Comparison of ENCODE assay signal across 13 cellular contexts in genomic region chr16:72590179-72590937, GRCh38.
DNase-seq lines count a peak whose midpoint lies in the region; ATAC-seq, FAIRE-seq and TF ChIP-seq lines count a peak whose summit lies in the region.
"Had no signal": no experiment of that assay in that cellular context is flagged by ENCODE, and none has a peak within 500 bp of the region (broad histone marks: within the 10 kb centered on the region; RNA-seq: fewer than 3 reads in every experiment).

No MANE protein-coding gene starts in this region.

- RAD21 ChIA-PET in GM12878 (lab: Charles Lee; ENCODE audit: unreplicated experiment): interaction anchor here (0.9 to 1.6 kb wide), 6 partner anchors 12 to 242 kb away, joined by 4 to 7 read pairs (median 4); no protein-coding TSS in a partner anchor

- CTCF ChIA-PET in GM12878 (lab: Yijun Ruan, JAX): interaction anchor here (1.0 to 1.5 kb wide), 3 partner anchors 10 to 457 kb away, joined by 3 to 4 read pairs (median 3); partner anchors contain the start of gene ZFHX3

- no peak for TF ChIP-seq RAD21 in GM12878 (IDR thresholded peaks at IDR 0.05; ENCODE audit: insufficient read depth, low read depth, low read length)

- H3K9me3 ChIP-seq in GM12878 (replicated peaks; ENCODE audit: control insufficient read depth, insufficient read depth, low read length): no peaks in the 10 kb centered on the region; the same call in 1 of the 3 replicates
- H3K9me3 ChIP-seq: gastroesophageal sphincter had no signal

- intact Hi-C loops in GM12878 (cut with micrococcal nuclease; ENCODE audit: unreplicated experiment): loop anchor here (5.0 kb wide), 1 partner anchor 67 kb away; no protein-coding TSS in a partner anchor

- peak overlapping the region; percentile 71 for H3K4me2 ChIP-seq in GM12878 (ENCODE audit: control insufficient read depth, insufficient read depth)

- peak; percentile 76 to 93; a peak in 3 of 4 replicates for TF ChIP-seq EP300 in GM12878 (IDR thresholded peaks at IDR 0.05; ENCODE audit: borderline replicate concordance in 1 of 2, control insufficient read depth in 1 of 2, low read depth in 2 of 2, low read length in 2 of 2)

- SMC1A ChIA-PET in GM12878 (lab: Charles Lee; ENCODE audit: uncharacterized antibody, unreplicated experiment): interaction anchor here (0.6 to 4.0 kb wide), 12 partner anchors 9 to 515 kb away, joined by 3 to 18 read pairs (median 4); partner anchors contain the start of gene PMFBP1

- TF ChIP-seq POLR2A in GM12878 (IDR thresholded peaks at IDR 0.05; ENCODE audit: low read depth, low read length): no peak

- 84% methylated on average over 2 of the region's 2 CpGs for WGBS in GM12878 (ENCODE audit: insufficient coverage, insufficient replicate concordance, low lambda C conversion rate, missing lambda C conversion rate)

- POLR2A ChIA-PET in GM12878 (lab: Charles Lee): interaction anchor here (1.3 kb wide), 1 partner anchor 11 kb away, joined by 6 read pairs; no protein-coding TSS in a partner anchor

- no peaks in the 10 kb centered on the region for H4K20me1 ChIP-seq in GM12878 (ENCODE audit: control insufficient read depth, insufficient read depth)

- peak overlapping the region; percentile 74 for H3K27ac ChIP-seq in GM12878 (ENCODE audit: control insufficient read depth, insufficient read depth)
- H3K27ac ChIP-seq: gastroesophageal sphincter had no signal

- in situ Hi-C loops in GM12878 (cut with MboI): no loop called here

- no peak overlapping the region for H3K9ac ChIP-seq in GM12878 (ENCODE audit: control insufficient read depth, insufficient read depth, low read length)

- DNase-seq in GM12878 (ENCODE audit: low read depth, low spot score) (peak; percentile 66), NOMO-1 treated with dmso at 0.1 percent for 144 hours (lab: John Stamatoyannopoulos, UW; ENCODE audit: unreplicated experiment) (no peak), anterior cingulate cortex (lab: John Stamatoyannopoulos, UW) (no peak), NCI-H1436 treated with DMSO at 0.1 percent for 48 hours (lab: John Stamatoyannopoulos, UW) (no peak)
- DNase-seq in activated CD4-positive, alpha-beta T cell treated with anti-CD3 and anti-CD28 coated beads for 1 hour: no peak
- DNase-seq: NCI-H1417 treated with DMSO at 0.1 percent for 48 hours, SHP77 treated with DMSO at 0.1 percent for 48 hours had no signal

- H3K4me3 ChIP-seq in GM12878: no peak overlapping the region
- H3K4me3 ChIP-seq: gastroesophageal sphincter had no signal

- FAIRE-seq in GM12878 (lab: Jason Lieb, UNC): peak; percentile 61
- FAIRE-seq: bronchial epithelial cell, H1 had no signal

- H2AFZ ChIP-seq in GM12878 (ENCODE audit: control insufficient read depth, low read depth, low read length): peak overlapping the region; percentile 17

- ATAC-seq in GM18502 (IDR thresholded peaks at IDR 0.05; ENCODE audit: poor library complexity, unreplicated experiment) (peak; percentile 94), GM21367 (IDR thresholded peaks at IDR 0.05; ENCODE audit: unreplicated experiment) (peak; percentile 64), HG03064 (IDR thresholded peaks at IDR 0.05; ENCODE audit: low read depth, unreplicated experiment) (peak; percentile 74), GM12878 (peak; percentile 92)
- ATAC-seq: gastroesophageal sphincter had no signal

- H3K79me2 ChIP-seq in GM12878 (ENCODE audit: control insufficient read depth, insufficient read depth, low read length): no peaks in the 10 kb centered on the region; the same call in 1 of the 2 replicates

- TSS peak; percentile 73 for BruUV-seq in GM12878 (replicated peaks; lab: Mats Ljungman, UMichigan)

- no peaks in the 10 kb centered on the region for H3K27me3 ChIP-seq in GM12878 (replicated peaks in 1 of 2; ENCODE audit: control insufficient read depth in 2 of 2, insufficient read depth in 2 of 2, low read length in 1 of 2)
- H3K27me3 ChIP-seq: gastroesophageal sphincter had no signal

- H3K36me3 ChIP-seq in GM12878 (ENCODE audit: control insufficient read depth in 2 of 2, insufficient read depth in 2 of 2, low read length in 1 of 2): no peaks in the 10 kb centered on the region
- H3K36me3 ChIP-seq: gastroesophageal sphincter had no signal

- peaks cover 26% of the 10 kb centered on the region for H3K4me1 ChIP-seq in GM12878 (ENCODE audit: control insufficient read depth, insufficient read depth, low read length)
- H3K4me1 ChIP-seq: gastroesophageal sphincter had no signal

- TF ChIP-seq CTCF in GM12878 (IDR thresholded peaks at IDR 0.05 in 2 of 3, conservative IDR thresholded peaks at IDR 0.05 in 1 of 3; ENCODE audit: control insufficient read depth in 2 of 3, extremely low read depth in 1 of 3, insufficient read depth in 1 of 3, low read depth in 3 of 3, low read length in 3 of 3): no peak

TF ChIP-seq in GM12878, 131 proteins besides CTCF, POLR2A, EP300 and RAD21 (continues in another document):
- peak; percentile 77 for TF ChIP-seq NFIC (IDR thresholded peaks at IDR 0.05; ENCODE audit: low read depth, low read length)
- TF ChIP-seq SUZ12 (IDR thresholded peaks at IDR 0.05; ENCODE audit: unreplicated experiment): no peak
- TF ChIP-seq MTA2 (IDR thresholded peaks at IDR 0.05; ENCODE audit: low read depth): peak; percentile 85
- TF ChIP-seq, protein P1, sequence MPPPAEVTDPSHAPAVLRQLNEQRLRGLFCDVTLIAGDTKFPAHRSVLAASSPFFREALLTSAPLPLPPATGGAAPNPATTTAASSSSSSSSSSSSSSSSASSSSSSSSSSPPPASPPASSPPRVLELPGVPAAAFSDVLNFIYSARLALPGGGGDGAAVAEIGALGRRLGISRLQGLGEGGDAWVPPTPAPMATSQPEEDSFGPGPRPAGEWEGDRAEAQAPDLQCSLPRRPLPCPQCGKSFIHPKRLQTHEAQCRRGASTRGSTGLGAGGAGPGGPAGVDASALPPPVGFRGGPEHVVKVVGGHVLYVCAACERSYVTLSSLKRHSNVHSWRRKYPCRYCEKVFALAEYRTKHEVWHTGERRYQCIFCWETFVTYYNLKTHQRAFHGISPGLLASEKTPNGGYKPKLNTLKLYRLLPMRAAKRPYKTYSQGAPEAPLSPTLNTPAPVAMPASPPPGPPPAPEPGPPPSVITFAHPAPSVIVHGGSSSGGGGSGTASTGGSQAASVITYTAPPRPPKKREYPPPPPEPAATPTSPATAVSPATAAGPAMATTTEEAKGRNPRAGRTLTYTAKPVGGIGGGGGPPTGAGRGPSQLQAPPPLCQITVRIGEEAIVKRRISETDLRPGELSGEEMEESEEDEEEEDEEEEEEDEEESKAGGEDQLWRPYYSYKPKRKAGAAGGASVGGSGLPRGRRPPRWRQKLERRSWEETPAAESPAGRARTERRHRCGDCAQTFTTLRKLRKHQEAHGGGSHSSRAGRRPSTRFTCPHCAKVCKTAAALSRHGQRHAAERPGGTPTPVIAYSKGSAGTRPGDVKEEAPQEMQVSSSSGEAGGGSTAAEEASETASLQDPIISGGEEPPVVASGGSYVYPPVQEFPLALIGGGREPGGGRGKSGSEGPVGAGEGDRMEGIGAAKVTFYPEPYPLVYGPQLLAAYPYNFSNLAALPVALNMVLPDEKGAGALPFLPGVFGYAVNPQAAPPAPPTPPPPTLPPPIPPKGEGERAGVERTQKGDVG (CRISPR knock-in tag; IDR thresholded peaks at IDR 0.05): no peak
- TF ChIP-seq, protein P2, sequence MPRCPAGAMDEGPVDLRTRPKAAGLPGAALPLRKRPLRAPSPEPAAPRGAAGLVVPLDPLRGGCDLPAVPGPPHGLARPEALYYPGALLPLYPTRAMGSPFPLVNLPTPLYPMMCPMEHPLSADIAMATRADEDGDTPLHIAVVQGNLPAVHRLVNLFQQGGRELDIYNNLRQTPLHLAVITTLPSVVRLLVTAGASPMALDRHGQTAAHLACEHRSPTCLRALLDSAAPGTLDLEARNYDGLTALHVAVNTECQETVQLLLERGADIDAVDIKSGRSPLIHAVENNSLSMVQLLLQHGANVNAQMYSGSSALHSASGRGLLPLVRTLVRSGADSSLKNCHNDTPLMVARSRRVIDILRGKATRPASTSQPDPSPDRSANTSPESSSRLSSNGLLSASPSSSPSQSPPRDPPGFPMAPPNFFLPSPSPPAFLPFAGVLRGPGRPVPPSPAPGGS (IDR thresholded peaks at IDR 0.05; ENCODE audit: borderline replicate concordance, insufficient read depth, low read depth, low read length, poor library complexity, severe bottlenecking): no peak
- no peak for TF ChIP-seq EGR1 (IDR thresholded peaks at IDR 0.05; ENCODE audit: borderline replicate concordance in 1 of 2, low read depth in 2 of 2, low read length in 2 of 2)
- TF ChIP-seq ELK1 (IDR thresholded peaks at IDR 0.05; ENCODE audit: low read depth, low read length): no peak
- TF ChIP-seq, protein P3, sequence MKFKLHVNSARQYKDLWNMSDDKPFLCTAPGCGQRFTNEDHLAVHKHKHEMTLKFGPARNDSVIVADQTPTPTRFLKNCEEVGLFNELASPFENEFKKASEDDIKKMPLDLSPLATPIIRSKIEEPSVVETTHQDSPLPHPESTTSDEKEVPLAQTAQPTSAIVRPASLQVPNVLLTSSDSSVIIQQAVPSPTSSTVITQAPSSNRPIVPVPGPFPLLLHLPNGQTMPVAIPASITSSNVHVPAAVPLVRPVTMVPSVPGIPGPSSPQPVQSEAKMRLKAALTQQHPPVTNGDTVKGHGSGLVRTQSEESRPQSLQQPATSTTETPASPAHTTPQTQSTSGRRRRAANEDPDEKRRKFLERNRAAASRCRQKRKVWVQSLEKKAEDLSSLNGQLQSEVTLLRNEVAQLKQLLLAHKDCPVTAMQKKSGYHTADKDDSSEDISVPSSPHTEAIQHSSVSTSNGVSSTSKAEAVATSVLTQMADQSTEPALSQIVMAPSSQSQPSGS (IDR thresholded peaks at IDR 0.05; ENCODE audit: low read length): peak; percentile 63
- 0 out of 2 replicates have a peak, but pooled peaks have one; percentile 37 for TF ChIP-seq CHD2 (IDR thresholded peaks at IDR 0.05; ENCODE audit: borderline replicate concordance, low read depth, low read length)
- peak; percentile 90; the same call in 2 of the 3 replicates for TF ChIP-seq POU2F2 (IDR thresholded peaks at IDR 0.05; ENCODE audit: borderline replicate concordance, low read depth, low read length)
- no peak for TF ChIP-seq SMAD1 (IDR thresholded peaks at IDR 0.05; ENCODE audit: low read depth, partially characterized antibody)
- TF ChIP-seq JUND (IDR thresholded peaks at IDR 0.05; ENCODE audit: low read depth, low read length): no peak
- no peak for TF ChIP-seq RB1 (IDR thresholded peaks at IDR 0.05; ENCODE audit: borderline replicate concordance)
- no peak for TF ChIP-seq FOS (IDR thresholded peaks at IDR 0.05; ENCODE audit: borderline replicate concordance, extremely low read depth, insufficient read length)
